1 cellular context compared by ENCODE assay signal in genomic region chr10:28676968-28677888, GRCh38.
TF ChIP-seq lines count a peak whose summit lies in the region.

Gene BAMBI (plus strand): TSS chr10:28677521. CDS start chr10:28677898, 377 bp downstream.

TF ChIP-seq in HEK293, 187 proteins besides CTCF, POLR2A, EP300 and RAD21 (continued from another document and continues in another):
- no peak for TF ChIP-seq AEBP2 (tag by site-specific recombination; IDR thresholded peaks at IDR 0.05; ENCODE audit: borderline replicate concordance)
- TF ChIP-seq ZBTB8A (tag by site-specific recombination; IDR thresholded peaks at IDR 0.05) = peak; percentile 78
- TF ChIP-seq ZNF423 (tag by site-specific recombination; IDR thresholded peaks at IDR 0.05) = no peak
- TF ChIP-seq ZNF398 (tag by site-specific recombination; IDR thresholded peaks at IDR 0.05) = peak; percentile 82
- TF ChIP-seq ZNF561 (tag by site-specific recombination; IDR thresholded peaks at IDR 0.05; ENCODE audit: borderline replicate concordance) = no peak; the same call in 1 of the 2 replicates
- TF ChIP-seq ZBTB7A (tag by site-specific recombination; IDR thresholded peaks at IDR 0.05; ENCODE audit: low read depth) = peak; percentile 78; the same call in 1 of the 2 replicates
- no peak for TF ChIP-seq ZFP69B (tag by site-specific recombination; IDR thresholded peaks at IDR 0.05)
- TF ChIP-seq KLF8 (tag by site-specific recombination; IDR thresholded peaks at IDR 0.05) = peak; percentile 33; the same call in 1 of the 2 replicates
- TF ChIP-seq ZNF791 (tag by site-specific recombination; IDR thresholded peaks at IDR 0.05) = no peak
- no peak for TF ChIP-seq SCRT2 (tag by site-specific recombination; IDR thresholded peaks at IDR 0.05)
- no peak for TF ChIP-seq ZNF571 (tag by site-specific recombination; IDR thresholded peaks at IDR 0.05)
- TF ChIP-seq ZNF2 (tag by site-specific recombination; IDR thresholded peaks at IDR 0.05) = 0 out of 2 replicates have a peak, but pooled peaks have one; percentile 40
- TF ChIP-seq ZBTB49 (tag by site-specific recombination; IDR thresholded peaks at IDR 0.05; ENCODE audit: low read depth) = no peak
- 0 out of 2 replicates have a peak, but pooled peaks have one; percentile 5 for TF ChIP-seq ZNF692 (tag by site-specific recombination; IDR thresholded peaks at IDR 0.05)
- TF ChIP-seq ZNF600 (tag by site-specific recombination; IDR thresholded peaks at IDR 0.05) = no peak
- peak; percentile 33; the same call in 1 of the 2 replicates for TF ChIP-seq ZIC2 (tag by site-specific recombination; IDR thresholded peaks at IDR 0.05)
- no peak for TF ChIP-seq ZNF704 (tag by site-specific recombination; IDR thresholded peaks at IDR 0.05)
- TF ChIP-seq ZFHX2 (tag by site-specific recombination; conservative IDR thresholded peaks at IDR 0.05) = peak; percentile 48; the same call in 1 of the 2 replicates
- no peak for TF ChIP-seq ZNF248 (tag by site-specific recombination; IDR thresholded peaks at IDR 0.05)
- TF ChIP-seq ZEB2 (tag by site-specific recombination; IDR thresholded peaks at IDR 0.05) = peak; percentile 41; the same call in 1 of the 2 replicates
- peak; percentile 83 for TF ChIP-seq ZBTB26 (tag by site-specific recombination; optimal IDR thresholded peaks at IDR 0.05)
- TF ChIP-seq ZNF148 (tag by site-specific recombination; IDR thresholded peaks at IDR 0.05; ENCODE audit: borderline replicate concordance) = no peak
- peak; percentile 90 for TF ChIP-seq ZBTB10 (tag by site-specific recombination; IDR thresholded peaks at IDR 0.05)
- no peak for TF ChIP-seq ZNF677 (tag by site-specific recombination; IDR thresholded peaks at IDR 0.05)
- no peak for TF ChIP-seq ZNF785 (tag by site-specific recombination; IDR thresholded peaks at IDR 0.05)
- TF ChIP-seq ZBTB20 (tag by site-specific recombination; IDR thresholded peaks at IDR 0.05) = peak; percentile 82
- TF ChIP-seq PRDM1 (tag by site-specific recombination; IDR thresholded peaks at IDR 0.05) = no peak
- TF ChIP-seq ZFP37 (tag by site-specific recombination; IDR thresholded peaks at IDR 0.05) = no peak; the same call in 1 of the 2 replicates
- peak; percentile 37; the same call in 1 of the 2 replicates for TF ChIP-seq ZNF660 (tag by site-specific recombination; IDR thresholded peaks at IDR 0.05)
- TF ChIP-seq WT1 (tag by site-specific recombination; IDR thresholded peaks at IDR 0.05) = 0 out of 2 replicates have a peak, but pooled peaks have one; percentile 27
- peak; percentile 65 for TF ChIP-seq EGR2 (tag by site-specific recombination; IDR thresholded peaks at IDR 0.05; ENCODE audit: low read depth)
- no peak; the same call in 1 of the 2 replicates for TF ChIP-seq GLIS1 (tag by site-specific recombination; IDR thresholded peaks at IDR 0.05)
- no peak for TF ChIP-seq ZNF776 (tag by site-specific recombination; IDR thresholded peaks at IDR 0.05; ENCODE audit: borderline replicate concordance)
- TF ChIP-seq ZNF76 (tag by site-specific recombination; IDR thresholded peaks at IDR 0.05; ENCODE audit: borderline replicate concordance, low read depth) = no peak
- no peak for TF ChIP-seq ZNF37A (tag by site-specific recombination; IDR thresholded peaks at IDR 0.05)
- TF ChIP-seq ZBTB48 (tag by site-specific recombination; IDR thresholded peaks at IDR 0.05) = 0 out of 2 replicates have a peak, but pooled peaks have one; percentile 3
- TF ChIP-seq ZNF239 (tag by site-specific recombination; IDR thresholded peaks at IDR 0.05) = no peak
- TF ChIP-seq PRDM4 (tag by site-specific recombination; IDR thresholded peaks at IDR 0.05) = no peak
- TF ChIP-seq GLIS2 (tag by site-specific recombination; IDR thresholded peaks at IDR 0.05) = peak; percentile 98
- TF ChIP-seq TCF7L2 (IDR thresholded peaks at IDR 0.05; ENCODE audit: borderline replicate concordance, low read depth, low read length) = no peak
- TF ChIP-seq KLF17 (tag by site-specific recombination; IDR thresholded peaks at IDR 0.05) = peak; percentile 30
- TF ChIP-seq ZNF133 (tag by site-specific recombination; IDR thresholded peaks at IDR 0.05) = peak; percentile 16; the same call in 1 of the 2 replicates
- 0 out of 2 replicates have a peak, but pooled peaks have one; percentile 22 for TF ChIP-seq KLF16 (tag by site-specific recombination; IDR thresholded peaks at IDR 0.05)
- TF ChIP-seq ZSCAN30 (tag by site-specific recombination; IDR thresholded peaks at IDR 0.05) = peak; percentile 80
- no peak for TF ChIP-seq ZNF555 (tag by site-specific recombination; conservative IDR thresholded peaks at IDR 0.05)
